21 cellular contexts compared by ENCODE assay signal in the genomic region with DNA sequence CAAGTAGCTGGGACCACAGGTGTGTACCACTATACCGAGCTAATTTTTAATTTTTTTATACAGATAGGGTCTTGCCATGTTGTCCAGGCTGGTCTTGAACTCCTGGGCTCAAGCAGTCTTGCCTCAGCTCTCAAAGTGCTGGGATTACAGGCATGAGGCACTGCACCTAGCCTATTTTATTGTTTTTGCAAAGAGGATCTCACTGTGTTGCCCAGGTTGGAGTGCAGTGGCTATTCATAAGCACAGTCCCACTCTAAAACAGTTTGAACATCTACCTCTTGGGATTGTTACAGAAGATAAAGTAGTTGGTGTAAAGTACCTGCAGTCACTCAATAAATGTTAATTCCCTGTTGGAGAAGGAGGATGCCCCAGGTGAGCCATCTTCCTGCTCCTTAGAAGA. TPM values are rescaled to one million over a fixed set of nuclear protein-coding genes. Genes with fewer than 3 reads are reported as not detected.
DNase-seq lines count a peak whose midpoint lies in the region; ATAC-seq, FAIRE-seq and TF ChIP-seq lines count a peak whose summit lies in the region.
"Had no signal": no experiment of that assay in that cellular context is flagged by ENCODE, and none has a peak within 500 bp of the region (broad histone marks: within the 10 kb centered on the region; RNA-seq: fewer than 3 reads in every experiment).

No MANE protein-coding gene starts in this region.

- peaks cover 85% of the 10 kb centered on the region for H3K36me3 Mint-ChIP-seq in activated T-cell treated with anti-CD3 and anti-CD28 coated beads, Interleukin-2, amount 50 U/mL, for 24 hours (ENCODE audit: low read depth)
- H3K36me3 Mint-ChIP-seq in endothelial cell (ENCODE audit: low read depth, unreplicated experiment) (peaks cover 27% of the 10 kb centered on the region), GM23338 (ENCODE audit: low read depth) (peaks cover 91% of the 10 kb centered on the region)

- no peaks in the 10 kb centered on the region for H3F3A ChIP-seq in GM23338 (replicated peaks; ENCODE audit: low read depth)

- H3K4me2 ChIP-seq in GM23338 = no peak overlapping the region
- H3K4me2 ChIP-seq: A549 had no signal

- H3K4me3 Mint-ChIP-seq in activated T-cell treated with anti-CD3 and anti-CD28 coated beads, Interleukin-2, amount 50 U/mL, for 24 hours = no peak overlapping the region
- H3K4me3 Mint-ChIP-seq in endothelial cell (ENCODE audit: unreplicated experiment) (peak overlapping the region; percentile 59), GM23338 (no peak overlapping the region)
- H3K4me3 Mint-ChIP-seq: CD4-positive, alpha-beta T cell had no signal

- H3K9me2 ChIP-seq in GM23338 (ENCODE audit: insufficient read depth) = no peaks in the 10 kb centered on the region

- H4K20me1 ChIP-seq in GM23338 (replicated peaks; ENCODE audit: insufficient read depth) = peaks cover 31% of the 10 kb centered on the region

- POLR2A ChIA-PET in HEK293 (lab: Yijun Ruan, JAX) = interaction anchor here (0.6 kb wide), 1 partner anchor 330 kb away, joined by 12 read pairs; no protein-coding TSS in a partner anchor

- H2AFZ ChIP-seq in GM23338 = no peak overlapping the region

- H3K27ac Mint-ChIP-seq in activated T-cell treated with anti-CD3 and anti-CD28 coated beads, Interleukin-2, amount 50 U/mL, for 24 hours = peak overlapping the region; percentile 35
- H3K27ac Mint-ChIP-seq in endothelial cell (ENCODE audit: unreplicated experiment) (peak overlapping the region; percentile 36), GM23338 (no peak overlapping the region)
- H3K27ac Mint-ChIP-seq: CD4-positive, alpha-beta T cell had no signal

- H3K79me2 ChIP-seq in GM23338 (replicated peaks; ENCODE audit: insufficient read depth) = peaks cover 20% of the 10 kb centered on the region

- DNase-seq in activated T-cell treated with anti-CD3 and anti-CD28 coated beads, Interleukin-2, amount 50 U/mL, for 24 hours = no peak
- DNase-seq in activated T-cell treated with anti-CD3 and anti-CD28 coated beads for 4 hours (no peak), endothelial cell (ENCODE audit: low spot score) (no peak), urothelium cell line (ENCODE audit: low spot score) (no peak), GDM1 (lab: John Stamatoyannopoulos, UW) (no peak), GM23338 (ENCODE audit: low spot score) (no peak)
- DNase-seq: AML-193; Caco-2; CD4-positive, alpha-beta T cell; GOT3; H7 had no signal

- no peaks in the 10 kb centered on the region for H3K9me3 Mint-ChIP-seq in activated T-cell treated with anti-CD3 and anti-CD28 coated beads, Interleukin-2, amount 50 U/mL, for 24 hours
- H3K9me3 Mint-ChIP-seq in endothelial cell (ENCODE audit: unreplicated experiment) (no peaks in the 10 kb centered on the region), GM23338 (no peaks in the 10 kb centered on the region)
- H3K9me3 Mint-ChIP-seq: CD4-positive, alpha-beta T cell had no signal

- H3K36me3 ChIP-seq in HEK293 (ENCODE audit: control insufficient read depth in 2 of 2, insufficient read depth in 1 of 2, low read length in 2 of 2) (peaks cover 95% of the 10 kb centered on the region in 2 experiments), GM23338 (ENCODE audit: insufficient read depth) (peaks cover 79% of the 10 kb centered on the region)

- TF ChIP-seq CTCF in HEK293 (tag by site-specific recombination; IDR thresholded peaks at IDR 0.05) = no peak
- TF ChIP-seq CTCF in endothelial cell (IDR thresholded peaks at IDR 0.05; ENCODE audit: unreplicated experiment) = no peak
- no peak for TF ChIP-seq CTCF in GM23338 (conservative IDR thresholded peaks at IDR 0.05; ENCODE audit: low read depth in 2 of 2)

- peak; percentile 55 for FAIRE-seq in urothelium cell line (lab: Jason Lieb, UNC)
- FAIRE-seq: A549, D721Med, G401.6, GM12892, GM18507 had no signal

- H3K9me3 ChIP-seq in HEK293 (ENCODE audit: control insufficient read depth, insufficient read depth, low read depth, low read length) = no peaks in the 10 kb centered on the region
- H3K9me3 ChIP-seq: A549, Caco-2 had no signal

- no peak overlapping the region for H3K4me3 ChIP-seq in HEK293 (ENCODE audit: low read depth, low read length)
- no peak overlapping the region for H3K4me3 ChIP-seq in GM23338
- H3K4me3 ChIP-seq: A549 had no signal

- no peak for ATAC-seq in GM23338
- ATAC-seq: A549, HCT116 had no signal

- peaks cover 16% of the 10 kb centered on the region for H3K4me1 Mint-ChIP-seq in activated T-cell treated with anti-CD3 and anti-CD28 coated beads, Interleukin-2, amount 50 U/mL, for 24 hours (ENCODE audit: low read depth)
- H3K4me1 Mint-ChIP-seq in endothelial cell (ENCODE audit: unreplicated experiment) (no peaks in the 10 kb centered on the region), GM23338 (no peaks in the 10 kb centered on the region)

- CTCF ChIA-PET in HEK293 (lab: Yijun Ruan, JAX) = interaction anchor here (0.6 kb wide), 1 partner anchor 22 kb away, joined by 3 read pairs; no protein-coding TSS in a partner anchor

- H3K4me1 ChIP-seq in HEK293 (ENCODE audit: control insufficient read depth, insufficient read depth, low read length) (no peaks in the 10 kb centered on the region), GM23338 (ENCODE audit: insufficient read depth) (no peaks in the 10 kb centered on the region)
- H3K4me1 ChIP-seq: A549, Caco-2 had no signal

- no peaks in the 10 kb centered on the region for H3K27me3 Mint-ChIP-seq in activated T-cell treated with anti-CD3 and anti-CD28 coated beads, Interleukin-2, amount 50 U/mL, for 24 hours
- no peaks in the 10 kb centered on the region for H3K27me3 Mint-ChIP-seq in endothelial cell (ENCODE audit: unreplicated experiment)
- H3K27me3 Mint-ChIP-seq in GM23338 (ENCODE audit: insufficient read depth, low read depth, poor library complexity) = no peaks in the 10 kb centered on the region
- H3K27me3 Mint-ChIP-seq: CD4-positive, alpha-beta T cell had no signal

- no peaks in the 10 kb centered on the region for H3K27me3 ChIP-seq in GM23338 (ENCODE audit: insufficient read depth)

- no peak overlapping the region for H3K27ac ChIP-seq in HEK293 (ENCODE audit: extremely low read depth, low read depth, low read length)
- no peak overlapping the region for H3K27ac ChIP-seq in GM23338 (ENCODE audit: low read depth)
- H3K27ac ChIP-seq: 22Rv1, A549, C4-2B had no signal

TF ChIP-seq in HEK293, 187 proteins besides CTCF, POLR2A, EP300 and RAD21:
- TF ChIP-seq ZXDB (tag by site-specific recombination; IDR thresholded peaks at IDR 0.05) (no peak), ZNF121 (tag by site-specific recombination; IDR thresholded peaks at IDR 0.05) (peak; percentile 93)

TF ChIP-seq in GM23338, 12 proteins besides CTCF, POLR2A, EP300 and RAD21:
- no peak for TF ChIP-seq EZH2phosphoT487 (IDR thresholded peaks at IDR 0.05; ENCODE audit: unreplicated experiment)
- TF ChIP-seq, protein P1, sequence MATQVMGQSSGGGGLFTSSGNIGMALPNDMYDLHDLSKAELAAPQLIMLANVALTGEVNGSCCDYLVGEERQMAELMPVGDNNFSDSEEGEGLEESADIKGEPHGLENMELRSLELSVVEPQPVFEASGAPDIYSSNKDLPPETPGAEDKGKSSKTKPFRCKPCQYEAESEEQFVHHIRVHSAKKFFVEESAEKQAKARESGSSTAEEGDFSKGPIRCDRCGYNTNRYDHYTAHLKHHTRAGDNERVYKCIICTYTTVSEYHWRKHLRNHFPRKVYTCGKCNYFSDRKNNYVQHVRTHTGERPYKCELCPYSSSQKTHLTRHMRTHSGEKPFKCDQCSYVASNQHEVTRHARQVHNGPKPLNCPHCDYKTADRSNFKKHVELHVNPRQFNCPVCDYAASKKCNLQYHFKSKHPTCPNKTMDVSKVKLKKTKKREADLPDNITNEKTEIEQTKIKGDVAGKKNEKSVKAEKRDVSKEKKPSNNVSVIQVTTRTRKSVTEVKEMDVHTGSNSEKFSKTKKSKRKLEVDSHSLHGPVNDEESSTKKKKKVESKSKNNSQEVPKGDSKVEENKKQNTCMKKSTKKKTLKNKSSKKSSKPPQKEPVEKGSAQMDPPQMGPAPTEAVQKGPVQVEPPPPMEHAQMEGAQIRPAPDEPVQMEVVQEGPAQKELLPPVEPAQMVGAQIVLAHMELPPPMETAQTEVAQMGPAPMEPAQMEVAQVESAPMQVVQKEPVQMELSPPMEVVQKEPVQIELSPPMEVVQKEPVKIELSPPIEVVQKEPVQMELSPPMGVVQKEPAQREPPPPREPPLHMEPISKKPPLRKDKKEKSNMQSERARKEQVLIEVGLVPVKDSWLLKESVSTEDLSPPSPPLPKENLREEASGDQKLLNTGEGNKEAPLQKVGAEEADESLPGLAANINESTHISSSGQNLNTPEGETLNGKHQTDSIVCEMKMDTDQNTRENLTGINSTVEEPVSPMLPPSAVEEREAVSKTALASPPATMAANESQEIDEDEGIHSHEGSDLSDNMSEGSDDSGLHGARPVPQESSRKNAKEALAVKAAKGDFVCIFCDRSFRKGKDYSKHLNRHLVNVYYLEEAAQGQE (IDR thresholded peaks at IDR 0.05; ENCODE audit: unreplicated experiment) = no peak
- TF ChIP-seq ZNF114 (CRISPR knock-in tag; IDR thresholded peaks at IDR 0.05) = no peak
- TF ChIP-seq CREB1 (CRISPR knock-in tag; IDR thresholded peaks at IDR 0.05; ENCODE audit: low read depth) = no peak

RNA-seq across cellular contexts. Expression of gene XRCC6, which starts 29.1 kb away (rescaled TPM):
- 211 TPM for total RNA-seq in endothelial cell (ENCODE audit: unreplicated experiment)
- total RNA-seq in GM23338 (2014; rRNA removed; shearing (Covaris generic)) = 495 and 498 TPM in 2 replicates
- 351 and 352 TPM in 2 replicates for polyA plus RNA-seq in GM23338 (2016; fragmentation: Nextera tagmentation; extraction: Ambion mirVana)

RNA-seq across cellular contexts. Expression of gene DESI1, which starts 29.4 kb away (rescaled TPM):
- 23.2 TPM for total RNA-seq in endothelial cell (ENCODE audit: unreplicated experiment)
- 40.4 and 53.8 TPM in 2 replicates for total RNA-seq in GM23338 (2014; rRNA removed; shearing (Covaris generic))
- 33.7 and 37.9 TPM in 2 replicates for polyA plus RNA-seq in GM23338 (2016; fragmentation: Nextera tagmentation; extraction: Ambion mirVana)

RNA-seq across cellular contexts. Expression of gene SNU13, which starts 38.4 kb away (rescaled TPM):
- total RNA-seq in endothelial cell (ENCODE audit: unreplicated experiment) = 133 TPM
- 163 and 193 TPM in 2 replicates for total RNA-seq in GM23338 (2014; rRNA removed; shearing (Covaris generic))
- 464 and 512 TPM in 2 replicates for polyA plus RNA-seq in GM23338 (2016; fragmentation: Nextera tagmentation; extraction: Ambion mirVana)

RNA-seq across cellular contexts. Expression of gene MEI1, which starts 49.1 kb away (rescaled TPM):
- total RNA-seq in endothelial cell (ENCODE audit: unreplicated experiment) = 0.38 TPM
- total RNA-seq in GM23338 (2014; rRNA removed; shearing (Covaris generic)) = 0.27 and 0.28 TPM in 2 replicates
- polyA plus RNA-seq in GM23338 (2016; fragmentation: Nextera tagmentation; extraction: Ambion mirVana) = 0.09 and 0.87 TPM in 2 replicates
- total RNA-seq: Caco-2, H7, HT-29 had no signal
